In genomic region chr16:57377080-57377841, GRCh38 we compare ENCODE assay signal across 7 cellular contexts. TPM values are rescaled to one million over a fixed set of nuclear protein-coding genes. Genes with fewer than 3 reads are reported as not detected.
DNase-seq lines count a peak whose midpoint lies in the region; ATAC-seq and TF ChIP-seq lines count a peak whose summit lies in the region.

No MANE protein-coding gene starts in this region.

- peaks cover 3% of the 10 kb centered on the region; the same call in 1 of the 2 replicates for H3K9me2 ChIP-seq in GM23338 (ENCODE audit: insufficient read depth)

- no peaks in the 10 kb centered on the region for H3K36me3 Mint-ChIP-seq in GM23338 (ENCODE audit: low read depth)
- no peaks in the 10 kb centered on the region for H3K36me3 Mint-ChIP-seq in type B pancreatic cell

- no peaks in the 10 kb centered on the region for H3K9me3 Mint-ChIP-seq in GM23338
- H3K9me3 Mint-ChIP-seq in type B pancreatic cell: no peaks in the 10 kb centered on the region

- ATAC-seq in GM18519 (IDR thresholded peaks at IDR 0.05; ENCODE audit: low FRiP score, unreplicated experiment): peak; percentile 64
- peak; percentile 12; the same call in 2 of the 3 replicates for ATAC-seq in GM23338

- H3K27ac ChIP-seq in GM23338 (ENCODE audit: low read depth): no peak overlapping the region

- no peak overlapping the region for H2AFZ ChIP-seq in GM23338

- H3K4me1 ChIP-seq in GM23338 (ENCODE audit: insufficient read depth): peaks cover 13% of the 10 kb centered on the region

- TF ChIP-seq CTCF in GM23338 (conservative IDR thresholded peaks at IDR 0.05; ENCODE audit: low read depth in 2 of 2): peak in 1 of 2 experiments; percentile 28; a peak in 2 of 4 replicates
- TF ChIP-seq CTCF in type B pancreatic cell (conservative IDR thresholded peaks at IDR 0.05): no peak

- H3F3A ChIP-seq in GM23338 (replicated peaks; ENCODE audit: low read depth): no peaks in the 10 kb centered on the region

- no peak overlapping the region for H3K4me3 ChIP-seq in GM23338

- no peaks in the 10 kb centered on the region for H4K20me1 ChIP-seq in GM23338 (replicated peaks; ENCODE audit: insufficient read depth)

- no peak overlapping the region for H3K4me2 ChIP-seq in GM23338

- H3K4me3 Mint-ChIP-seq in GM23338 (no peak overlapping the region), type B pancreatic cell (peak overlapping the region; percentile 60)

- H3K27me3 ChIP-seq in GM23338 (ENCODE audit: insufficient read depth): no peaks in the 10 kb centered on the region

- peaks cover 14% of the 10 kb centered on the region for H3K27me3 Mint-ChIP-seq in GM23338 (ENCODE audit: insufficient read depth, low read depth, poor library complexity)
- H3K27me3 Mint-ChIP-seq in type B pancreatic cell: no peaks in the 10 kb centered on the region

- DNase-seq in GM23338 (ENCODE audit: low spot score) (peak; percentile 46), M059J (ENCODE audit: low read depth) (peak; percentile 68), fibroblast of peridontal ligament (ENCODE audit: extremely low read depth) (peak; percentile 23), type B pancreatic cell (ENCODE audit: extremely low spot score, unreplicated experiment) (no peak), AML-193 (lab: John Stamatoyannopoulos, UW) (no peak), NCI-H82 treated with DMSO at 0.1 percent for 48 hours (lab: John Stamatoyannopoulos, UW; ENCODE audit: unreplicated experiment) (no peak)

- H3K27ac Mint-ChIP-seq in GM23338 (peak overlapping the region; percentile 1; the same call in 1 of the 2 replicates), type B pancreatic cell (peak overlapping the region; percentile 80)

- H3K4me1 Mint-ChIP-seq in GM23338 (peaks cover 31% of the 10 kb centered on the region), type B pancreatic cell (ENCODE audit: unreplicated experiment) (peaks cover 23% of the 10 kb centered on the region)

- H3K36me3 ChIP-seq in GM23338 (ENCODE audit: insufficient read depth): no peaks in the 10 kb centered on the region

- H3K79me2 ChIP-seq in GM23338 (replicated peaks; ENCODE audit: insufficient read depth): no peaks in the 10 kb centered on the region

TF ChIP-seq in GM23338, 12 proteins besides CTCF, POLR2A, EP300 and RAD21 (continues in another document):
- TF ChIP-seq POLR2AphosphoS5 (IDR thresholded peaks at IDR 0.05; ENCODE audit: low read depth) (no peak), ZNF114 (CRISPR knock-in tag; IDR thresholded peaks at IDR 0.05) (no peak), ZNF331 (CRISPR knock-in tag; IDR thresholded peaks at IDR 0.05; ENCODE audit: low read depth) (no peak), JUNB (IDR thresholded peaks at IDR 0.05; ENCODE audit: unreplicated experiment) (no peak), CREB1 (CRISPR knock-in tag; IDR thresholded peaks at IDR 0.05; ENCODE audit: low read depth) (no peak), EZH2 (IDR thresholded peaks at IDR 0.05; ENCODE audit: low read depth, unreplicated experiment) (no peak), STAT1 (IDR thresholded peaks at IDR 0.05; ENCODE audit: unreplicated experiment) (no peak), ZNF462 (CRISPR knock-in tag; IDR thresholded peaks at IDR 0.05) (no peak)
- TF ChIP-seq, protein P1, sequence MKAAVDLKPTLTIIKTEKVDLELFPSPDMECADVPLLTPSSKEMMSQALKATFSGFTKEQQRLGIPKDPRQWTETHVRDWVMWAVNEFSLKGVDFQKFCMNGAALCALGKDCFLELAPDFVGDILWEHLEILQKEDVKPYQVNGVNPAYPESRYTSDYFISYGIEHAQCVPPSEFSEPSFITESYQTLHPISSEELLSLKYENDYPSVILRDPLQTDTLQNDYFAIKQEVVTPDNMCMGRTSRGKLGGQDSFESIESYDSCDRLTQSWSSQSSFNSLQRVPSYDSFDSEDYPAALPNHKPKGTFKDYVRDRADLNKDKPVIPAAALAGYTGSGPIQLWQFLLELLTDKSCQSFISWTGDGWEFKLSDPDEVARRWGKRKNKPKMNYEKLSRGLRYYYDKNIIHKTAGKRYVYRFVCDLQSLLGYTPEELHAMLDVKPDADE (IDR thresholded peaks at IDR 0.05): no peak

RNA-seq across cellular contexts. Expression of gene CX3CL1, which starts 5.0 kb away (rescaled TPM):
- total RNA-seq in GM23338 (2014; rRNA removed; shearing (Covaris generic)): 0.16 and 2.8 TPM in 2 replicates
- polyA plus RNA-seq in GM23338 (2016; fragmentation: Nextera tagmentation; extraction: Ambion mirVana): 0.24 and 0.30 TPM in 2 replicates
- 0.81 and 1.0 TPM in 2 replicates for total RNA-seq in M059J (2014; rRNA removed; shearing (Covaris generic))
- 1.4 and 17.8 TPM in 2 replicates for total RNA-seq in type B pancreatic cell (ENCODE audit: low replicate concordance)

RNA-seq across cellular contexts. Expression of gene CCL22, which starts 18.7 kb away (rescaled TPM):
- not detected in 2 replicates for total RNA-seq in GM23338 (2014; rRNA removed; shearing (Covaris generic))
- 0.19 and 0.42 TPM in 2 replicates for polyA plus RNA-seq in GM23338 (2016; fragmentation: Nextera tagmentation; extraction: Ambion mirVana)
- not detected in 2 replicates for total RNA-seq in M059J (2014; rRNA removed; shearing (Covaris generic))
- total RNA-seq in type B pancreatic cell (ENCODE audit: low replicate concordance): 0.17 TPM in 1 of 2 replicates, not detected in the other

RNA-seq across cellular contexts. Expression of gene CCL17, which starts 27.3 kb away (rescaled TPM):
- not detected in 2 replicates for total RNA-seq in GM23338 (2014; rRNA removed; shearing (Covaris generic))
- polyA plus RNA-seq in GM23338 (2016; fragmentation: Nextera tagmentation; extraction: Ambion mirVana): not detected in 2 replicates
- not detected in 2 replicates for total RNA-seq in M059J (2014; rRNA removed; shearing (Covaris generic))
- total RNA-seq in type B pancreatic cell (ENCODE audit: low replicate concordance): not detected in 2 replicates

Comparison
In these comparisons a context has a peak if more than half of its experiments do, and no peak if none do; other contexts are left out.
1. DNase-seq: peak in GM23338 (single experiment), M059J (single experiment) and fibroblast of peridontal ligament (single experiment); none in type B pancreatic cell (single experiment), AML-193 (0 of 2) and NCI-H82 treated with DMSO at 0.1 percent for 48 hours (single experiment).